ENCODE assay signal across 11 cellular contexts in genomic region chr3:42556089-42556632, GRCh38. TPM values are rescaled to one million over a fixed set of nuclear protein-coding genes. Genes with fewer than 3 reads are reported as not detected.
DNase-seq lines count a peak whose midpoint lies in the region; ATAC-seq, FAIRE-seq and TF ChIP-seq lines count a peak whose summit lies in the region.
"Had no signal": no experiment of that assay in that cellular context is flagged by ENCODE, and none has a peak within 500 bp of the region (broad histone marks: within the 10 kb centered on the region; RNA-seq: fewer than 3 reads in every experiment).

No MANE protein-coding gene starts in this region.

- H3K4me1 ChIP-seq in smooth muscle cell (ENCODE audit: low read depth) (no peaks in the 10 kb centered on the region), HAP-1 (no peaks in the 10 kb centered on the region), psoas muscle (no peaks in the 10 kb centered on the region)
- H3K4me1 ChIP-seq: SJCRH30 had no signal

- TF ChIP-seq CTCF in endothelial cell (IDR thresholded peaks at IDR 0.05; ENCODE audit: unreplicated experiment) (no peak), smooth muscle cell (IDR thresholded peaks at IDR 0.05; ENCODE audit: borderline replicate concordance, insufficient read depth, poor library complexity, severe bottlenecking) (no peak), psoas muscle (IDR thresholded peaks at IDR 0.05) (no peak)

- peak; percentile 14 for DNase-seq in ELR (ENCODE audit: low read depth)
- peak; percentile 25 to 81 (median 54) for DNase-seq in T-cell
- peak; percentile 21 for DNase-seq in endothelial cell (ENCODE audit: low spot score)
- no peak for DNase-seq in smooth muscle cell (lab: John Stamatoyannopoulos, UW; ENCODE audit: unreplicated experiment)
- DNase-seq in HAP-1 (ENCODE audit: low spot score in 2 of 2), result no peak
- no peak for DNase-seq in psoas muscle
- no peak for DNase-seq in GM12892 (ENCODE audit: insufficient read length)
- DNase-seq: brain microvascular endothelial cell, GDM1, SJCRH30 had no signal

- POLR2A ChIA-PET in T-cell (lab: Charles Lee), result interaction anchor here in 1 of 2 donors (0.9 kb wide), 1 partner anchor 44 kb away, joined by 3 read pairs; the partner anchor contains the start of gene NKTR

- H3K27ac Mint-ChIP-seq in T-cell (peak overlapping the region; percentile 99 to 100), endothelial cell (ENCODE audit: unreplicated experiment) (peak overlapping the region; percentile 95)

- H3K36me3 Mint-ChIP-seq in T-cell (peaks cover 43% of the 10 kb centered on the region), endothelial cell (ENCODE audit: low read depth, unreplicated experiment) (peaks cover 32% of the 10 kb centered on the region)

- no peak overlapping the region for H3K4me2 ChIP-seq in smooth muscle cell

- H3K4me1 Mint-ChIP-seq in T-cell (peaks cover 29 to 45% (median 39%) of the 10 kb centered on the region in 3 donors), endothelial cell (ENCODE audit: unreplicated experiment) (peaks cover 23% of the 10 kb centered on the region)

- CTCF ChIA-PET in T-cell (lab: Charles Lee), result interaction anchor here in 1 of 2 donors (0.6 to 1.1 kb wide), 2 partner anchors 20 to 54 kb away, joined by 3 to 4 read pairs; partner anchors contain the start of gene VIPR1

- H3K36me3 ChIP-seq in smooth muscle cell (ENCODE audit: low read depth), result peaks cover 23% of the 10 kb centered on the region
- peaks cover 51% of the 10 kb centered on the region for H3K36me3 ChIP-seq in HAP-1 (replicated peaks)
- H3K36me3 ChIP-seq in psoas muscle (ENCODE audit: insufficient read depth in 1 of 2, low read depth in 1 of 2), result peaks cover 20 to 100% of the 10 kb centered on the region in 2 donors
- H3K36me3 ChIP-seq: SJCRH30 had no signal

- H2AFZ ChIP-seq in smooth muscle cell (ENCODE audit: low read depth), result no peak overlapping the region

- no peaks in the 10 kb centered on the region for H3F3A ChIP-seq in smooth muscle cell (ENCODE audit: low read depth)

- no peak overlapping the region for H3K4me3 ChIP-seq in smooth muscle cell
- H3K4me3 ChIP-seq in HAP-1, result no peak overlapping the region
- H3K4me3 ChIP-seq in psoas muscle, result no peak overlapping the region
- H3K4me3 ChIP-seq: SJCRH30 had no signal

- H3K79me2 ChIP-seq in smooth muscle cell (ENCODE audit: low read depth), result no peaks in the 10 kb centered on the region

- in situ Hi-C loops in HAP-1 (cut with MboI; ENCODE audit: low sequenced_read_pairs), result no loop called here

- no peaks in the 10 kb centered on the region for H3K9me3 Mint-ChIP-seq in T-cell
- H3K9me3 Mint-ChIP-seq in endothelial cell (ENCODE audit: unreplicated experiment), result no peaks in the 10 kb centered on the region

- no peak overlapping the region for H3K27ac ChIP-seq in smooth muscle cell (ENCODE audit: low read depth)
- no peak overlapping the region for H3K27ac ChIP-seq in psoas muscle
- H3K27ac ChIP-seq: brain microvascular endothelial cell, SJCRH30 had no signal

- H3K27me3 Mint-ChIP-seq in T-cell, result no peaks in the 10 kb centered on the region
- peaks cover 2% of the 10 kb centered on the region for H3K27me3 Mint-ChIP-seq in endothelial cell (ENCODE audit: unreplicated experiment)

- H3K27me3 ChIP-seq in smooth muscle cell (ENCODE audit: low read depth), result no peaks in the 10 kb centered on the region
- H3K27me3 ChIP-seq in HAP-1 (ENCODE audit: low read depth), result no peaks in the 10 kb centered on the region
- H3K27me3 ChIP-seq in psoas muscle (ENCODE audit: insufficient read depth in 3 of 3, low read length in 2 of 3), result no peaks in the 10 kb centered on the region
- H3K27me3 ChIP-seq: brain microvascular endothelial cell, SJCRH30 had no signal

- ATAC-seq in HG02610 (IDR thresholded peaks at IDR 0.05; ENCODE audit: unreplicated experiment), result peak; percentile 76
- ATAC-seq in T-cell (replicated peaks in 1 of 4), result peak; percentile 87 to 90 (median 88)
- ATAC-seq in psoas muscle, result no peak

- H3K9me3 ChIP-seq in smooth muscle cell (replicated peaks; ENCODE audit: low read depth) (no peaks in the 10 kb centered on the region), HAP-1 (no peaks in the 10 kb centered on the region), psoas muscle (no peaks in the 10 kb centered on the region)
- H3K9me3 ChIP-seq: SJCRH30 had no signal

- no peak for TF ChIP-seq POLR2A in GM12892 (IDR thresholded peaks at IDR 0.05; ENCODE audit: low read depth, low read length)

- no peak for FAIRE-seq in GM12892 (lab: Jason Lieb, UNC)

- intact Hi-C loops in psoas muscle (cut with DNase I), result no loop called here

- peaks cover 4% of the 10 kb centered on the region for H4K20me1 ChIP-seq in smooth muscle cell (ENCODE audit: low read depth)

- H3K9ac ChIP-seq in smooth muscle cell (ENCODE audit: low read depth), result no peak overlapping the region

- 90% methylated on average over 3 of the region's 3 CpGs for WGBS in smooth muscle cell (ENCODE audit: low lambda C conversion rate)
- WGBS in psoas muscle, 3 donors, result 75 to 86% (median 80%) methylated on average over 3 of the region's 3 CpGs

- H3K4me3 Mint-ChIP-seq in T-cell, result peak overlapping the region; percentile 41 to 60 (median 57)
- no peak overlapping the region for H3K4me3 Mint-ChIP-seq in endothelial cell (ENCODE audit: unreplicated experiment)

RNA-seq across cellular contexts. Expression of gene SEC22C, which starts 25.6 kb away (rescaled TPM):
- total RNA-seq in T-cell (10 to 100 TPM; 50.1 to 71.2 (median 53.6) TPM), endothelial cell (ENCODE audit: unreplicated experiment) (49.6 TPM), smooth muscle cell (52.2 and 70.5 TPM in 2 replicates), psoas muscle (10 to 100 TPM; 13.0 to 31.0 (median 15.5) TPM)
- polyA plus RNA-seq in smooth muscle cell (39.8 and 45.7 TPM in 2 replicates), psoas muscle (10 to 100 TPM; 11.2 to 46.8 (median 15.5) TPM)
- polyA plus RNA-seq in GM12892 (2012; ENCODE audit: missing spikeins), result 24.6 TPM

RNA-seq across cellular contexts. Expression of gene SS18L2, which starts 34.5 kb away (rescaled TPM):
- total RNA-seq in T-cell, result 10 to 100 TPM; 33.0 to 52.6 (median 46.4) TPM
- 75.1 TPM for total RNA-seq in endothelial cell (ENCODE audit: unreplicated experiment)
- 24.5 and 54.2 TPM in 2 replicates for total RNA-seq in smooth muscle cell
- polyA plus RNA-seq in smooth muscle cell, result 38.7 and 38.8 TPM in 2 replicates
- total RNA-seq in psoas muscle, result 10 to 100 TPM in 1 of 4 donors, 1 to 10 TPM in 3; 8.2 to 11.2 (median 9.5) TPM
- polyA plus RNA-seq in psoas muscle, result 10 to 100 TPM; 16.8 to 31.6 (median 20.1) TPM
- 85.7 TPM for polyA plus RNA-seq in GM12892 (2012; ENCODE audit: missing spikeins)

RNA-seq across cellular contexts. Expression of gene NKTR, which starts 44.3 kb away (rescaled TPM):
- total RNA-seq in T-cell, result 100 to 1,000 TPM; 185 to 252 (median 209) TPM
- total RNA-seq in endothelial cell (ENCODE audit: unreplicated experiment), result 118 TPM
- total RNA-seq in smooth muscle cell, result 91.3 and 113 TPM in 2 replicates
- 37.1 and 82.3 TPM in 2 replicates for polyA plus RNA-seq in smooth muscle cell
- 10 to 100 TPM; 12.9 to 23.0 (median 17.6) TPM for total RNA-seq in psoas muscle
- 10 to 100 TPM in 2 of 3 donors, 1 to 10 TPM in 1; 9.0 to 14.1 (median 11.1) TPM for polyA plus RNA-seq in psoas muscle
- 62.4 TPM for polyA plus RNA-seq in GM12892 (2012; ENCODE audit: missing spikeins)

RNA-seq across cellular contexts. Expression of gene VIPR1, which starts 53.7 kb away (rescaled TPM):
- total RNA-seq in T-cell (10 to 100 TPM; 68.0 to 92.4 (median 76.1) TPM), endothelial cell (ENCODE audit: unreplicated experiment) (5.4 TPM), smooth muscle cell (0.22 and 1.3 TPM in 2 replicates), psoas muscle (1 to 10 TPM in 2 of 4 donors, under 1 TPM in 2; 0.37 to 1.8 (median 1.0) TPM)
- polyA plus RNA-seq in smooth muscle cell (0.86 and 3.9 TPM in 2 replicates), psoas muscle (under 1 TPM; 0.28 to 0.95 (median 0.69) TPM)
- not detected for polyA plus RNA-seq in GM12892 (2012; ENCODE audit: missing spikeins)
- total RNA-seq: SJCRH30 had no signal

Comparison
In these comparisons a context has a peak if more than half of its experiments do, and no peak if none do; other contexts are left out.
1. DNase-seq: peak in ELR (single experiment), T-cell (34 of 34) and endothelial cell (single experiment); none in smooth muscle cell (single experiment), HAP-1 (0 of 2), psoas muscle (0 of 2) and GM12892 (single experiment).
2. ATAC-seq: peak in HG02610 (single experiment) and T-cell (4 of 4); none in psoas muscle (0 of 4).